8 cellular contexts compared by ENCODE assay signal in the genomic region with DNA sequence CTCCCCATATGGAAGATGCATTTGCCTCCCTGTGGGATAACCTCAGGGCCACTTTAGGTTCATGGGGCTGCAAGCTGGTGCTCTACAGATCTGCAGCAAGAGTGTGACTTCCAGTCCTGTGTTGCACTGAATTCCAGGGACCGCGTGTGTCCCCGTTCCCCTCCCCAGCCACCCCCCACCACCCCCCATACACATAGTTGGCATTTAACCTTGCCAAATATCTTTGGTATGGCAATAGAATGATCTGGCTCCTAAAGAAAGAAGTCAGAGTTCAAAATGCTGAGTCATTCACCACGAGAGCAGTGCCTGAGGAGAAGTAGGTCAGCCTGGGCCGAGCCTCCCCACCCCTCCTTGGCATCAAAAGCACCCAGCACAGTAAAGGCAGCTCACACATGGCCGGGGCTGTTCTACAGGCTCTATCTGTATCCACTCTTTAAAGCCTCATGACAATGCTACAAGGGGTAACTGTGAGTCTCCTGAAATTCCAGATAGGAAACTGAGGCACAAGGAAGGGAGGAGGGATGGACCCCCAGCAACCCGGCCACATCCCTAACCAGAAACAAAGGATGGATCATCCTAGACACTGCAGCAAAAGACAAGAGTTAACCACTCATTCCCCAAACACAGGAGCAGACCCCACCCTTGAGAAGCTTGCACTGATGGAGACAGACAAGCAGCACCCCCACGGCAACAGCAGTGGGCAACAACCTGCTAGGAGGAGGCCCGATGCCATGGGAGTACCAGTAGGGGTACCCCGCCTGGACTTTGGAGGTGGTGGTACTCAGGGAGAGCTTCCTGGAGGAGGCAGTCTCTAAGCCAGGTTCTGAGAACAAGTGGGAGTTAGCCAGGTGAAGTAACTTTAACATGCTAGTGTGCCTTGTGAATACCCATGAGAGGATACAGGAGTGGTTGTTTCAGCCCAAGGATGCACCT.
DNase-seq lines count a peak whose midpoint lies in the region; ATAC-seq and TF ChIP-seq lines count a peak whose summit lies in the region.

No MANE protein-coding gene starts in this region.

- no peak overlapping the region for H2BK5ac ChIP-seq in IMR-90 (ENCODE audit: low read depth, low read length, poor library complexity, severe bottlenecking)

- peak overlapping the region in 1 of 2 experiments; percentile 22; a peak in 2 of 4 replicates for H4K8ac ChIP-seq in IMR-90 (ENCODE audit: low read depth in 2 of 2, low read length in 2 of 2)

- H2AK9ac ChIP-seq in IMR-90 (replicated peaks; ENCODE audit: low read depth, low read length, poor library complexity): peak overlapping the region; percentile 9

- peaks cover 6% of the 10 kb centered on the region for H3K27me3 ChIP-seq in IMR-90 (ENCODE audit: control insufficient read depth, insufficient read depth, low read length)
- no peaks in the 10 kb centered on the region for H3K27me3 ChIP-seq in adrenal gland
- H3K27me3 ChIP-seq in tibial nerve: no peaks in the 10 kb centered on the region

- H3K4me2 ChIP-seq in IMR-90 (ENCODE audit: low read depth, low read length): no peak overlapping the region; the same call in 1 of the 2 replicates

- TF ChIP-seq POLR2A in IMR-90 (IDR thresholded peaks at IDR 0.05; ENCODE audit: low read depth, low read length) (no peak), adrenal gland (IDR thresholded peaks at IDR 0.05) (peak in 1 of 2 donors; percentile 40), tibial nerve (IDR thresholded peaks at IDR 0.05) (no peak)

- no peaks in the 10 kb centered on the region for H4K20me1 ChIP-seq in IMR-90 (ENCODE audit: insufficient read depth, low read length)

- no peak overlapping the region; the same call in 2 of the 3 replicates for H2BK15ac ChIP-seq in IMR-90 (ENCODE audit: low read depth, low read length)

- intact Hi-C loops in IMR-90 (cut with micrococcal nuclease): no loop called here
- intact Hi-C loops in adrenal gland (cut with DNase I): no loop called here

- in situ Hi-C loops in IMR-90 (cut with MboI; ENCODE audit: low sequenced_read_pairs): no loop called here

- POLR2A ChIA-PET in IMR-90 (lab: Charles Lee; ENCODE audit: unreplicated experiment): no interaction called here

- peak overlapping the region; percentile 25 for H2BK120ac ChIP-seq in IMR-90 (ENCODE audit: low read depth, low read length)

- no peak overlapping the region for H3K23ac ChIP-seq in IMR-90 (ENCODE audit: low read depth, low read length)

- H3K9me3 ChIP-seq in IMR-90 (ENCODE audit: control insufficient read depth, insufficient read depth, low read length) (no peaks in the 10 kb centered on the region; the same call in 1 of the 2 replicates), adrenal gland (replicated peaks in 1 of 3) (no peaks in the 10 kb centered on the region), tibial nerve (no peaks in the 10 kb centered on the region)

- peak overlapping the region; percentile 30; the same call in 1 of the 2 replicates for H2AK5ac ChIP-seq in IMR-90 (ENCODE audit: low read depth, low read length)

- WGBS in IMR-90 (ENCODE audit: extremely low coverage in 2 of 2, insufficient read length in 1 of 2), 2 experiments: no CpG with 5 or more reads among the region's 10 CpGs
- WGBS in adrenal gland, 4 donors: 41 to 96% (median 49%) methylated on average over 4 to 10 of the region's 10 CpGs
- WGBS in tibial nerve, 2 donors: 13 to 27% methylated on average over 7 to 9 of the region's 10 CpGs

- no peak overlapping the region; the same call in 1 of the 2 replicates for H2BK20ac ChIP-seq in IMR-90 (ENCODE audit: low read depth, low read length)

- peak; percentile 86 for ATAC-seq in IMR-90 (ENCODE audit: low read depth)
- ATAC-seq in GM18867 (IDR thresholded peaks at IDR 0.05; ENCODE audit: unreplicated experiment): no peak
- no peak for ATAC-seq in GM21447 (IDR thresholded peaks at IDR 0.05; ENCODE audit: unreplicated experiment)

- H3K79me1 ChIP-seq in IMR-90 (ENCODE audit: low read depth in 1 of 2, low read length in 2 of 2): no peaks in the 10 kb centered on the region

- TF ChIP-seq EP300 in tibial nerve (IDR thresholded peaks at IDR 0.05): peak; percentile 17 to 64

- H3K27ac ChIP-seq in IMR-90 (ENCODE audit: insufficient read depth, low read length) (no peak overlapping the region; the same call in 1 of the 2 replicates), adrenal gland (peak overlapping the region in 3 of 5 donors; percentile 36 to 73 (median 61)), tibial nerve (peak overlapping the region in 2 of 4 donors; percentile 66 to 73)

- H3K18ac ChIP-seq in IMR-90 (ENCODE audit: low read depth, low read length): peak overlapping the region; percentile 30

- peak overlapping the region; percentile 51 for H4K91ac ChIP-seq in IMR-90 (ENCODE audit: insufficient read depth, low read depth, low read length)

- H3K9ac ChIP-seq in IMR-90 (ENCODE audit: low read depth, low read length): no peak overlapping the region

- no peaks in the 10 kb centered on the region for H3K9me1 ChIP-seq in IMR-90 (ENCODE audit: insufficient read depth, low read length)

- H3K14ac ChIP-seq in IMR-90 (replicated peaks; ENCODE audit: low read depth, low read length): 0 out of 2 replicates have a peak overlapping the region, but pooled peaks have one; percentile 32

- peak overlapping the region; percentile 53; the same call in 1 of the 2 replicates for H4K5ac ChIP-seq in IMR-90 (ENCODE audit: low read depth, low read length)

- H3K4ac ChIP-seq in IMR-90 (ENCODE audit: low read depth, low read length): peak overlapping the region; percentile 31

- BruUV-seq in IMR-90 (replicated peaks; lab: Mats Ljungman, UMichigan): no TSS peak

- H3K36me3 ChIP-seq in IMR-90 (ENCODE audit: control insufficient read depth, insufficient read depth, low read length): no peaks in the 10 kb centered on the region
- no peaks in the 10 kb centered on the region for H3K36me3 ChIP-seq in adrenal gland (replicated peaks in 1 of 2)
- no peaks in the 10 kb centered on the region for H3K36me3 ChIP-seq in tibial nerve

- DNase-seq in IMR-90 (peak; percentile 25), adrenal gland (peak; percentile 72 to 93 (median 88)), iris pigment epithelial cell (ENCODE audit: low read depth) (peak; percentile 75), tibial nerve (ENCODE audit: low spot score in 2 of 2) (peak; percentile 32 to 41), NCI-H2171 (lab: John Stamatoyannopoulos, UW) (no peak), NCI-H1930 (lab: John Stamatoyannopoulos, UW) (no peak)

- H3K4me3 ChIP-seq in IMR-90 (ENCODE audit: insufficient read depth, low read depth, low read length): no peak overlapping the region
- no peak overlapping the region for H3K4me3 ChIP-seq in adrenal gland
- H3K4me3 ChIP-seq in tibial nerve: no peak overlapping the region

- H2AFZ ChIP-seq in IMR-90 (replicated peaks; ENCODE audit: low read length, poor library complexity): peak overlapping the region; percentile 16

- H3K56ac ChIP-seq in IMR-90 (ENCODE audit: extremely low read depth, insufficient read depth, low read length): no peak overlapping the region

- CTCF ChIA-PET in IMR-90 (lab: Yijun Ruan, JAX): interaction anchor here (0.6 to 1.3 kb wide), 2 partner anchors 10 to 37 kb away, joined by 3 to 5 read pairs; no protein-coding TSS in a partner anchor

- dilution Hi-C loops in IMR-90 (cut with HindIII; ENCODE audit: low sequenced_read_pairs, unreplicated experiment): no loop called here

- TF ChIP-seq CTCF in IMR-90 (conservative IDR thresholded peaks at IDR 0.05; ENCODE audit: low read depth, low read length) (no peak), adrenal gland (IDR thresholded peaks at IDR 0.05) (no peak), tibial nerve (IDR thresholded peaks at IDR 0.05) (no peak)

- TF ChIP-seq RAD21 in IMR-90 (IDR thresholded peaks at IDR 0.05; ENCODE audit: low read length): no peak

- H3K4me1 ChIP-seq in IMR-90 (ENCODE audit: control insufficient read depth, insufficient read depth, low read length) (peaks cover 7% of the 10 kb centered on the region), adrenal gland (replicated peaks in 1 of 2) (peaks cover 20 to 26% of the 10 kb centered on the region in 2 donors), tibial nerve (peaks cover 0 to 32% (median 12%) of the 10 kb centered on the region in 4 donors)

TF ChIP-seq in IMR-90, 13 proteins besides CTCF, POLR2A, EP300 and RAD21:
- TF ChIP-seq NFE2L2 (IDR thresholded peaks at IDR 0.05; ENCODE audit: low read depth, low read length) (peak; percentile 98), MAFK (IDR thresholded peaks at IDR 0.05; ENCODE audit: low read depth, low read length) (peak; percentile 51), CEBPB (IDR thresholded peaks at IDR 0.05; ENCODE audit: low read depth, low read length) (no peak), SMC3 (IDR thresholded peaks at IDR 0.05; ENCODE audit: low read depth, low read length) (no peak)

Comparison
In these comparisons a context has a peak if more than half of its experiments do, and no peak if none do; other contexts are left out.
1. DNase-seq: peak in IMR-90 (single experiment), adrenal gland (7 of 7), iris pigment epithelial cell (single experiment) and tibial nerve (2 of 2); none in NCI-H2171 (single experiment) and NCI-H1930 (0 of 2).